24 cellular contexts compared by ENCODE assay signal in the genomic region with DNA sequence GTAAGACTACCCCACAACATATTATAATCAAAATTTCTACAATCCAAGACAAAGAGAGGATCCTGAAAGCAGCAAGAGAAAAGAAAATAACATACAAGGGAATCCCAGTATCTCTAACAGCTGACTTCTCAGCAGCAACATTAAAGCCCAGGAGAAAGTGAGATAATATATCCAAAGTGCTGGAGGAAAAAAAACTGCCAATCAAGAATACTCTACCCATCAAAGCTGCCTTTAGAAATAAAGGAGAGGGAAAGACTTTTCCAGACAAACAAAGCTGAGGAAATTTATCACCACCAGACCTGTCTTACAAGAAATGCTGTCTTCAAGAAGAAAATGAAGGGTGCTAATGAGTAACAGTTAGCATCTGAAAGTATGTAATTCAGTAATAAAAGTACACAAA.
"Had no signal": no experiment of that assay in that cellular context is flagged by ENCODE, and none has a peak within 500 bp of the region (broad histone marks: within the 10 kb centered on the region; RNA-seq: fewer than 3 reads in every experiment).

No MANE protein-coding gene starts in this region.

- DNase-seq: stimulated activated CD4-positive, alpha-beta T cell treated with anti-CD3 and anti-CD28 coated beads, Interleukin-2, amount 100 ng/mL, for 48 hours; stimulated activated CD4-positive, alpha-beta T cell treated with anti-CD3 and anti-CD28 coated beads, Interleukin-4, amount 100 ng/mL, for 1 hour; stimulated activated CD4-positive, alpha-beta T cell treated with anti-CD3 and anti-CD28 coated beads, Interleukin-4, amount 100 ng/mL, for 24 hours; stimulated activated CD4-positive, alpha-beta T cell treated with anti-CD3 and anti-CD28 coated beads, Interleukin-4, amount 100 ng/mL, for 4 hours; stimulated activated CD8-positive, alpha-beta memory T cell treated with anti-CD3 and anti-CD28 coated beads, Interleukin-4, amount 100 ng/mL, for 48 hours; stimulated activated naive B cell treated with anti-CD40 and anti-IgM and Interleukin-4, amounts not matched to agents 10 μg/mL and 1 μg/mL and 100 μg/mL, for 72 hours; stimulated activated naive CD4-positive, alpha-beta T cell; stimulated activated naive CD4-positive, alpha-beta T cell treated with Interleukin-2 at 50 U/mL for 16 hours; stimulated activated naive CD8-positive, alpha-beta T cell treated with anti-CD3 and anti-CD28 coated beads, Interleukin-15, amount 100 ng/mL, for 72 hours; stimulated activated naive CD8-positive, alpha-beta T cell treated with anti-CD3 and anti-CD28 coated beads, Interleukin-15, Interleukin-2, amounts not matched to agents 100 U/mL and 50 U/mL, for 24 hours; stomach; substantia nigra; testis; thyroid gland; tibial artery; transverse colon; trophoblast cell; upper lobe of left lung; upper lobe of right lung; uterus had no signal

- H3K4me3 ChIP-seq: stomach, suprapubic skin, testis, thoracic aorta, thyroid gland, tibial artery, tibial nerve, transverse colon, upper lobe of left lung, upper lobe of right lung, uterus, vagina had no signal

- H3K9me3 ChIP-seq: testis, thyroid gland, upper lobe of right lung, vagina had no signal

- H3K36me3 ChIP-seq: stomach, suprapubic skin, thoracic aorta, thyroid gland, tibial artery, tibial nerve, transverse colon, upper lobe of left lung, upper lobe of right lung, uterus, vagina had no signal

- H3K27ac ChIP-seq: stomach, suprapubic skin, testis, thoracic aorta, thyroid gland, tibial artery, tibial nerve, transverse colon, upper lobe of left lung, upper lobe of right lung, uterus, vagina had no signal

- H3K27me3 ChIP-seq: stomach, suprapubic skin, testis, thyroid gland, tibial artery, tibial nerve, transverse colon, upper lobe of left lung, upper lobe of right lung, uterus, vagina had no signal
